8 cellular contexts compared by ENCODE assay signal in genomic region chr19:1592755-1593628, GRCh38. TPM values are rescaled to one million over a fixed set of nuclear protein-coding genes. Genes with fewer than 3 reads are reported as not detected.
DNase-seq lines count a peak whose midpoint lies in the region; ATAC-seq and TF ChIP-seq lines count a peak whose summit lies in the region.

MBD3 (minus strand) TSS chr19:1592865; CDS start chr19:1592631, 234 bp downstream.

- H3K4me3 ChIP-seq in lower lobe of right lung, result peak within 1 kb of the TSS; percentile 84

- intact Hi-C loops in activated CD4-positive, alpha-beta memory T cell treated with anti-CD3 and anti-CD28 coated beads for 36 hours (cut with micrococcal nuclease), result loop anchor here (1.0 to 5.0 kb wide), 2 partner anchors 12 to 59 kb away; partner anchors contain the start of genes TCF3 and UQCR11
- intact Hi-C loops in lower lobe of right lung (cut with DNase I), result no loop called here

- peak within 1 kb of the TSS; percentile 86 for H3K4me3 Mint-ChIP-seq in activated CD4-positive, alpha-beta memory T cell treated with anti-CD3 and anti-CD28 coated beads for 36 hours

- peaks cover 27% of the 10 kb centered on the region for H3K36me3 ChIP-seq in lower lobe of right lung

- no peaks in the 10 kb centered on the region for H3K27me3 Mint-ChIP-seq in activated CD4-positive, alpha-beta memory T cell treated with anti-CD3 and anti-CD28 coated beads for 36 hours

- no peak for TF ChIP-seq CTCF in lower lobe of right lung (IDR thresholded peaks at IDR 0.05)

- peaks cover 21% of the 10 kb centered on the region for H3K36me3 Mint-ChIP-seq in activated CD4-positive, alpha-beta memory T cell treated with anti-CD3 and anti-CD28 coated beads for 36 hours

- H3K27me3 ChIP-seq in lower lobe of right lung (ENCODE audit: low read depth), result no peaks in the 10 kb centered on the region

- H3K4me1 Mint-ChIP-seq in activated CD4-positive, alpha-beta memory T cell treated with anti-CD3 and anti-CD28 coated beads for 36 hours (ENCODE audit: low read depth), result peaks cover 16% of the 10 kb centered on the region

- H3K9me3 ChIP-seq in lower lobe of right lung, result no peaks in the 10 kb centered on the region

- ATAC-seq in GM19395 (IDR thresholded peaks at IDR 0.05; ENCODE audit: unreplicated experiment) (peak; percentile 46), HG03565 (IDR thresholded peaks at IDR 0.05; ENCODE audit: unreplicated experiment) (peak; percentile 59), lower lobe of right lung (peak; percentile 96 to 97)

- H3K27ac ChIP-seq in lower lobe of right lung, result peak within 1 kb of the TSS; percentile 93

- CTCF ChIA-PET in activated CD4-positive, alpha-beta memory T cell treated with anti-CD3 and anti-CD28 coated beads for 36 hours (lab: Charles Lee), result interaction anchor here (0.7 to 2.0 kb wide), 8 partner anchors 13 to 245 kb away, joined by 3 to 10 read pairs (median 4); partner anchors contain the start of gene UQCR11

- H3K4me1 ChIP-seq in lower lobe of right lung, result peaks cover 21% of the 10 kb centered on the region

- peak within 1 kb of the TSS; percentile 84 for H3K27ac Mint-ChIP-seq in activated CD4-positive, alpha-beta memory T cell treated with anti-CD3 and anti-CD28 coated beads for 36 hours

- POLR2A ChIA-PET in activated CD4-positive, alpha-beta memory T cell treated with anti-CD3 and anti-CD28 coated beads for 36 hours (lab: Charles Lee), result interaction anchor here (0.7 to 2.4 kb wide), 12 partner anchors 8 to 263 kb away, joined by 3 to 10 read pairs (median 4); partner anchors contain the start of genes TCF3 and UQCR11

- no peaks in the 10 kb centered on the region for H3K9me3 Mint-ChIP-seq in activated CD4-positive, alpha-beta memory T cell treated with anti-CD3 and anti-CD28 coated beads for 36 hours

- DNase-seq in C1 segment of cervical spinal cord (lab: John Stamatoyannopoulos, UW) (peak; percentile 23 to 95 (median 82)), NCI-H774 (lab: John Stamatoyannopoulos, UW) (peak; percentile 93), ecto neural progenitor cell (ENCODE audit: low spot score) (peak; percentile 95), lower lobe of right lung (peak; percentile 96)
- peak; percentile 90 for DNase-seq in activated CD4-positive, alpha-beta memory T cell treated with anti-CD3 and anti-CD28 coated beads for 36 hours
- peak; percentile 68 to 82 (median 79) for DNase-seq in stimulated activated CD4-positive, alpha-beta T cell treated with anti-CD3 and anti-CD28 coated beads, TNF-alpha, amount 100 ng/mL, for 1 hour (ENCODE audit: low read depth in 3 of 3, low spot score in 1 of 3)

RNA-seq across cellular contexts. Expression of gene MBD3, which starts in this region (rescaled TPM):
- total RNA-seq in activated CD4-positive, alpha-beta memory T cell treated with anti-CD3 and anti-CD28 coated beads for 36 hours, result 10 to 100 TPM; 67.7 to 71.4 TPM
- total RNA-seq in lower lobe of right lung, result 68.1 TPM

Comparison
In these comparisons a context has a peak if more than half of its experiments do, and no peak if none do; other contexts are left out.
1. Peak in every context shown above with its lines: DNase-seq, ATAC-seq, H3K4me3 ChIP-seq and H3K27ac ChIP-seq.
2. ATAC-seq: peak in every context shown above with its lines; median percentile 96 in lower lobe of right lung; 59 in HG03565; 46 in GM19395.